Comparison of ENCODE assay signal across 15 cellular contexts in genomic region chr7:135800560-135800959, GRCh38. TPM values are rescaled to one million over a fixed set of nuclear protein-coding genes. Genes with fewer than 3 reads are reported as not detected.
DNase-seq lines count a peak whose midpoint lies in the region; ATAC-seq and TF ChIP-seq lines count a peak whose summit lies in the region.
"Had no signal": no experiment of that assay in that cellular context is flagged by ENCODE, and none has a peak within 500 bp of the region (broad histone marks: within the 10 kb centered on the region; RNA-seq: fewer than 3 reads in every experiment).

No MANE protein-coding gene starts in this region.

- H2AFZ ChIP-seq in PC-9 = peak overlapping the region; percentile 62; the same call in 1 of the 2 replicates

- TF ChIP-seq CTCF in PC-9 (conservative IDR thresholded peaks at IDR 0.05) = no peak
- no peak for TF ChIP-seq CTCF in GM10248 (IDR thresholded peaks at IDR 0.05; ENCODE audit: control extremely low read depth, extremely low read depth, low read depth, missing control alignments)

- no peaks in the 10 kb centered on the region for H4K20me1 ChIP-seq in PC-9 (ENCODE audit: insufficient read depth)

- H3F3A ChIP-seq in PC-9 (ENCODE audit: insufficient read depth, low read depth) = no peaks in the 10 kb centered on the region

- peaks cover 3% of the 10 kb centered on the region for H3K4me1 Mint-ChIP-seq in activated naive CD4-positive, alpha-beta T cell treated with anti-CD3 and anti-CD28 coated beads, Interleukin-2, amount 50 U/mL, for 24 hours
- H3K4me1 Mint-ChIP-seq in stimulated activated effector memory CD8-positive, alpha-beta T cell treated with anti-CD3 and anti-CD28 coated beads, Interleukin-12 subunit alpha, Interleukin-12 subunit beta, amount 100 ng/mL, for 72 hours = peaks cover 30% of the 10 kb centered on the region

- intact Hi-C loops in PC-9 (cut with micrococcal nuclease; ENCODE audit: unreplicated experiment) = loop anchor here (2.0 to 5.0 kb wide), 4 partner anchors 128 to 607 kb away; partner anchors contain the start of gene STMP1

- no peak for DNase-seq in activated naive CD4-positive, alpha-beta T cell treated with anti-CD3 and anti-CD28 coated beads, Interleukin-2, amount 50 U/mL, for 72 hours (ENCODE audit: low spot score in 2 of 2)
- DNase-seq in PC-9 = no peak
- DNase-seq in iPS DF 4.7 (ENCODE audit: extremely low read depth, low spot score) = peak; percentile 19
- DNase-seq in stimulated activated effector memory CD8-positive, alpha-beta T cell treated with anti-CD3 and anti-CD28 coated beads, Interleukin-12 subunit alpha, Interleukin-12 subunit beta, amount 100 ng/mL, for 72 hours (ENCODE audit: low spot score in 2 of 2) = no peak
- no peak for DNase-seq in GM10248 (ENCODE audit: extremely low spot score)
- no peak for DNase-seq in NCI-H446 (lab: John Stamatoyannopoulos, UW)
- DNase-seq: activated CD4-positive, alpha-beta T cell treated with anti-CD3 and anti-CD28 coated beads, Interleukin-2, amount 50 U/mL, for 1 hour; KG1 had no signal

- H3K79me2 ChIP-seq in PC-9 (ENCODE audit: low read depth) = no peaks in the 10 kb centered on the region

- peak overlapping the region; percentile 45 for H3K4me2 ChIP-seq in PC-9

- H3K9me3 Mint-ChIP-seq in activated naive CD4-positive, alpha-beta T cell treated with anti-CD3 and anti-CD28 coated beads, Interleukin-2, amount 50 U/mL, for 24 hours = no peaks in the 10 kb centered on the region
- no peaks in the 10 kb centered on the region for H3K9me3 Mint-ChIP-seq in activated naive CD4-positive, alpha-beta T cell treated with anti-CD3 and anti-CD28 coated beads, Interleukin-2, amount 50 U/mL, for 72 hours
- no peaks in the 10 kb centered on the region for H3K9me3 Mint-ChIP-seq in stimulated activated effector memory CD8-positive, alpha-beta T cell treated with anti-CD3 and anti-CD28 coated beads, Interleukin-12 subunit alpha, Interleukin-12 subunit beta, amount 100 ng/mL, for 72 hours
- H3K9me3 Mint-ChIP-seq: activated T-helper 1 cell treated with anti-CD3 and anti-CD28 coated beads, Interleukin-12 subunit alpha, Interleukin-12 subunit beta, Interleukin-2, Interleukin-4 antibody, amounts not matched to agents 30 ng/mL and 10 ng/mL and 1 ng/mL, durations not matched to agents 14 hours and 24 hours and 36 hours; stimulated activated naive CD8-positive, alpha-beta T cell treated with anti-CD3 and anti-CD28 coated beads, Interleukin-15, amount 100 ng/mL, for 72 hours had no signal

- no peak overlapping the region for H3K27ac ChIP-seq in PC-9

- BruUV-seq in PC-9 (replicated peaks; lab: Mats Ljungman, UMichigan) = no TSS peak

- CTCF ChIA-PET in PC-9 (lab: Charles Lee) (interaction anchor here (0.7 kb wide), 1 partner anchor 129 kb away, joined by 4 read pairs; no protein-coding TSS in a partner anchor), GM10248 (lab: Yijun Ruan, JAX) (interaction anchor here (0.8 to 7.1 kb wide), 24 partner anchors 8 to 315 kb away, joined by 3 to 113 read pairs (median 4); no protein-coding TSS in a partner anchor)

- H3K36me3 Mint-ChIP-seq in activated naive CD4-positive, alpha-beta T cell treated with anti-CD3 and anti-CD28 coated beads, Interleukin-2, amount 50 U/mL, for 24 hours = no peaks in the 10 kb centered on the region
- H3K36me3 Mint-ChIP-seq in activated naive CD4-positive, alpha-beta T cell treated with anti-CD3 and anti-CD28 coated beads, Interleukin-2, amount 50 U/mL, for 72 hours = no peaks in the 10 kb centered on the region
- H3K36me3 Mint-ChIP-seq in stimulated activated effector memory CD8-positive, alpha-beta T cell treated with anti-CD3 and anti-CD28 coated beads, Interleukin-12 subunit alpha, Interleukin-12 subunit beta, amount 100 ng/mL, for 72 hours = no peaks in the 10 kb centered on the region

- H3K36me3 ChIP-seq in PC-9 (ENCODE audit: low read depth) = no peaks in the 10 kb centered on the region

- peaks cover 7% of the 10 kb centered on the region for H3K27me3 Mint-ChIP-seq in activated naive CD4-positive, alpha-beta T cell treated with anti-CD3 and anti-CD28 coated beads, Interleukin-2, amount 50 U/mL, for 24 hours

- H3K4me3 Mint-ChIP-seq in activated naive CD4-positive, alpha-beta T cell treated with anti-CD3 and anti-CD28 coated beads, Interleukin-2, amount 50 U/mL, for 24 hours = no peak overlapping the region
- H3K4me3 Mint-ChIP-seq in stimulated activated effector memory CD8-positive, alpha-beta T cell treated with anti-CD3 and anti-CD28 coated beads, Interleukin-12 subunit alpha, Interleukin-12 subunit beta, amount 100 ng/mL, for 72 hours = peak overlapping the region; percentile 5
- H3K4me3 Mint-ChIP-seq: activated T-helper 1 cell treated with anti-CD3 and anti-CD28 coated beads, Interleukin-12 subunit alpha, Interleukin-12 subunit beta, Interleukin-2, Interleukin-4 antibody, amounts not matched to agents 30 ng/mL and 10 ng/mL and 1 ng/mL, durations not matched to agents 14 hours and 24 hours and 36 hours had no signal

- no peak for ATAC-seq in activated naive CD4-positive, alpha-beta T cell treated with anti-CD3 and anti-CD28 coated beads, Interleukin-2, amount 50 U/mL, for 72 hours
- no peak for ATAC-seq in stimulated activated effector memory CD8-positive, alpha-beta T cell treated with anti-CD3 and anti-CD28 coated beads, Interleukin-12 subunit alpha, Interleukin-12 subunit beta, amount 100 ng/mL, for 72 hours
- ATAC-seq in HG03159 (IDR thresholded peaks at IDR 0.05; ENCODE audit: unreplicated experiment) = no peak

- H3K9me2 ChIP-seq in PC-9 (ENCODE audit: insufficient read depth) = no peaks in the 10 kb centered on the region

- POLR2A ChIA-PET in PC-9 (lab: Charles Lee; ENCODE audit: unreplicated experiment) = no interaction called here
- POLR2A ChIA-PET in GM10248 (lab: Yijun Ruan, JAX) = no interaction called here

- H3K4me1 ChIP-seq in PC-9 (replicated peaks; ENCODE audit: insufficient read depth) = peaks cover 14% of the 10 kb centered on the region

- no peak overlapping the region; the same call in 1 of the 2 replicates for H3K4me3 ChIP-seq in PC-9

- no peaks in the 10 kb centered on the region for H3K9me3 ChIP-seq in PC-9 (ENCODE audit: insufficient read depth, low read depth)
- H3K9me3 ChIP-seq: Caco-2 had no signal

- H3K27me3 ChIP-seq in PC-9 (ENCODE audit: insufficient read depth, low read depth) = no peaks in the 10 kb centered on the region

- H3K27ac Mint-ChIP-seq in activated naive CD4-positive, alpha-beta T cell treated with anti-CD3 and anti-CD28 coated beads, Interleukin-2, amount 50 U/mL, for 24 hours = peak overlapping the region; percentile 57
- peak overlapping the region in 1 of 2 donors; percentile 22 for H3K27ac Mint-ChIP-seq in activated naive CD4-positive, alpha-beta T cell treated with anti-CD3 and anti-CD28 coated beads, Interleukin-2, amount 50 U/mL, for 72 hours
- peak overlapping the region; percentile 17 for H3K27ac Mint-ChIP-seq in stimulated activated effector memory CD8-positive, alpha-beta T cell treated with anti-CD3 and anti-CD28 coated beads, Interleukin-12 subunit alpha, Interleukin-12 subunit beta, amount 100 ng/mL, for 72 hours
- H3K27ac Mint-ChIP-seq: activated T-helper 1 cell treated with anti-CD3 and anti-CD28 coated beads, Interleukin-12 subunit alpha, Interleukin-12 subunit beta, Interleukin-2, Interleukin-4 antibody, amounts not matched to agents 30 ng/mL and 10 ng/mL and 1 ng/mL, durations not matched to agents 14 hours and 24 hours and 36 hours had no signal

RNA-seq across cellular contexts. Expression of gene FAM180A, which starts 51.9 kb away (rescaled TPM):
- not detected for total RNA-seq in activated naive CD4-positive, alpha-beta T cell treated with anti-CD3 and anti-CD28 coated beads, Interleukin-2, amount 50 U/mL, for 72 hours
- total RNA-seq in PC-9 (2021) = not detected in 2 replicates
- total RNA-seq: activated T-helper 1 cell treated with anti-CD3 and anti-CD28 coated beads, Interleukin-12 subunit alpha, Interleukin-12 subunit beta, Interleukin-2, Interleukin-4 antibody, amounts not matched to agents 30 ng/mL and 10 ng/mL and 1 ng/mL, durations not matched to agents 14 hours and 24 hours and 36 hours; Caco-2; dermis microvascular lymphatic vessel endothelial cell; T-helper 2 cell treated with Interferon-gamma antibody and Interleukin-4, amounts not matched to agents 100 ng/mL and 5 ng/mL, for 36 hours had no signal
